Comparison of ENCODE assay signal across 8 cellular contexts in genomic region chr10:72625608-72626443, GRCh38. TPM values are rescaled to one million over a fixed set of nuclear protein-coding genes. Genes with fewer than 3 reads are reported as not detected.
DNase-seq lines count a peak whose midpoint lies in the region; ATAC-seq, FAIRE-seq and TF ChIP-seq lines count a peak whose summit lies in the region.

Gene MICU1 (minus strand): TSS chr10:72626079. CDS start chr10:72566793, 59,286 bp downstream.

- intact Hi-C loops in T-helper 1 cell treated with Interleukin-12 subunit alpha and Interleukin-12 subunit beta and Interleukin-4 antibody, amounts not matched to agents 30 ng/mL and 1 ng/mL, for 36 hours (cut with micrococcal nuclease) = loop anchor here (1.0 to 10.0 kb wide), 14 partner anchors 11 to 786 kb away; partner anchors contain the start of genes ANXA7, DNAJB12, DNAJC9 and ECD
- intact Hi-C loops in heart right ventricle (cut with DNase I) (loop anchor here in 5 of 10 donors (2.0 to 5.0 kb wide), 3 partner anchors 66 to 206 kb away; partner anchors contain the start of gene MCU (in 3 of the 5)), posterior vena cava (cut with DNase I) (no loop called here), upper lobe of right lung (cut with DNase I) (no loop called here)

- FAIRE-seq in GM12892 (lab: Jason Lieb, UNC) = peak; percentile 97

- ATAC-seq in HG02852 (IDR thresholded peaks at IDR 0.05; ENCODE audit: unreplicated experiment) (peak; percentile 97), heart right ventricle (peak; percentile 100), upper lobe of right lung (peak; percentile 100)

- DNase-seq in GM12892 (ENCODE audit: insufficient read length) (peak; percentile 85), NCI-H146 treated with DMSO at 0.1 percent for 48 hours (lab: John Stamatoyannopoulos, UW; ENCODE audit: unreplicated experiment) (peak; percentile 94), amniotic epithelial cell (ENCODE audit: low read depth) (peak; percentile 90), heart right ventricle (peak; percentile 92 to 97), posterior vena cava (ENCODE audit: low spot score) (peak; percentile 98), upper lobe of right lung (peak; percentile 98)

- no peaks in the 10 kb centered on the region for H3K9me3 ChIP-seq in heart right ventricle
- no peaks in the 10 kb centered on the region for H3K9me3 ChIP-seq in upper lobe of right lung

- 0% methylated on average over 49 of the region's 49 CpGs for WGBS in heart right ventricle, 2 donors

- no peaks in the 10 kb centered on the region for H3K27me3 ChIP-seq in heart right ventricle
- H3K27me3 ChIP-seq in upper lobe of right lung = no peaks in the 10 kb centered on the region

- TF ChIP-seq POLR2A in GM12892 (IDR thresholded peaks at IDR 0.05; ENCODE audit: low read depth, low read length) = peak; percentile 72

- H3K36me3 ChIP-seq in heart right ventricle = peaks cover 0 to 9% (median 0%) of the 10 kb centered on the region in 9 donors
- no peaks in the 10 kb centered on the region for H3K36me3 ChIP-seq in upper lobe of right lung

- peak within 1 kb of the TSS; percentile 36 to 88 (median 84) for H3K27ac ChIP-seq in heart right ventricle
- H3K27ac ChIP-seq in upper lobe of right lung = peak within 1 kb of the TSS; percentile 85

- H3K4me1 ChIP-seq in heart right ventricle (peaks cover 2 to 20% (median 11%) of the 10 kb centered on the region in 9 donors), upper lobe of right lung (peaks cover 17% of the 10 kb centered on the region)

- TF ChIP-seq CTCF in heart right ventricle (IDR thresholded peaks at IDR 0.05) = no peak
- no peak for TF ChIP-seq CTCF in upper lobe of right lung (IDR thresholded peaks at IDR 0.05)

- peak within 1 kb of the TSS; percentile 66 to 95 (median 81) for H3K4me3 ChIP-seq in heart right ventricle
- H3K4me3 ChIP-seq in upper lobe of right lung = peak within 1 kb of the TSS; percentile 83

RNA-seq across cellular contexts. Expression of gene MICU1, which starts in this region (rescaled TPM):
- 21.8 TPM for polyA plus RNA-seq in GM12892 (2012; ENCODE audit: missing spikeins)
- total RNA-seq in T-helper 1 cell treated with Interleukin-12 subunit alpha and Interleukin-12 subunit beta and Interleukin-4 antibody, amounts not matched to agents 30 ng/mL and 1 ng/mL, for 36 hours = 34.2 and 35.9 TPM in 2 replicates
- 10 to 100 TPM; 41.3 to 54.1 (median 45.9) TPM for total RNA-seq in heart right ventricle
- 10 to 100 TPM; 34.2 to 39.3 TPM for polyA plus RNA-seq in heart right ventricle
- total RNA-seq in posterior vena cava = 10 to 100 TPM; 57.6 to 58.9 TPM
- 52.2 TPM for total RNA-seq in upper lobe of right lung

Comparison
In these comparisons a context has a peak if more than half of its experiments do, and no peak if none do; other contexts are left out.
1. Peak in every context shown above with its lines: DNase-seq, ATAC-seq, H3K4me3 ChIP-seq and H3K27ac ChIP-seq.